In the genomic region with DNA sequence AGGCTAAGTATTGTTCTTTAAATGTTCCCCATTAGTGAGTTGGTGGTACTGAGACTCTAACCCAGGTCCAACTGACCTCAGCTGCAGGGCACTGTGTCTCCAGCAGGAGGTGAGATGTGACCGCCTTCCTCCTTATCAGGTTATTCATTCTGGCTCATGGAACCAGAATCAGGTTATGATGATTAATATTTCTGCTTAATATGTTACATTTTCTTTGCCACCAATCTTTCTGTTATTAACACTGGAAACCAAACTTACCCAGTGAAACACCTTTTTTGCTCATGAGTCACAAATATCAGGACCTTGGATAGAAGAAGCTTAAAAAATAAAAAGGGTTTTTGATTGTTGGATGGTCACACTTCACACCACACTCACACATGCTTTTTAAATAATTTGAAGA, we compare ENCODE assay signal across 12 cellular contexts.
A peak's percentile ranks its signal among the peaks of the same experiment; 100 is the strongest.
DNase-seq lines count a peak whose midpoint lies in the region; ATAC-seq and TF ChIP-seq lines count a peak whose summit lies in the region.
"Had no signal": no experiment of that assay in that cellular context is flagged by ENCODE, and none has a peak within 500 bp of the region (broad histone marks: within the 10 kb centered on the region; RNA-seq: fewer than 3 reads in every experiment).

No MANE protein-coding gene starts in this region.

- H3K4me3 ChIP-seq in HCT116 (replicated peaks in 1 of 2; ENCODE audit: low read depth in 1 of 2, low read length in 2 of 2) (no peak overlapping the region), kidney epithelial cell (ENCODE audit: low read depth, low read length) (no peak overlapping the region)

- POLR2A ChIA-PET in HCT116 (lab: Charles Lee), result no interaction called here

- H3K27me3 ChIP-seq in HCT116 (ENCODE audit: insufficient read depth, low read length), result no peaks in the 10 kb centered on the region
- H3K27me3 ChIP-seq in kidney epithelial cell (ENCODE audit: control insufficient read depth, insufficient read depth, low read length), result no peaks in the 10 kb centered on the region

- no peak overlapping the region for H3K27ac ChIP-seq in HCT116 (ENCODE audit: low read depth, low read length)

- TF ChIP-seq CTCF in GM12873 (IDR thresholded peaks at IDR 0.05; ENCODE audit: insufficient read depth, low read depth, low read length, missing control alignments), result peak; percentile 30
- peak in 2 of 3 experiments; percentile 48 to 51; a peak in 4 of 6 replicates for TF ChIP-seq CTCF in HCT116 (IDR thresholded peaks at IDR 0.05 in 2 of 3, conservative IDR thresholded peaks at IDR 0.05 in 1 of 3; ENCODE audit: borderline replicate concordance in 1 of 3, insufficient read depth in 1 of 3, low read depth in 2 of 3, low read length in 2 of 3)
- TF ChIP-seq CTCF in kidney epithelial cell (IDR thresholded peaks at IDR 0.05; ENCODE audit: insufficient read depth, low read length, poor library complexity, severe bottlenecking), result peak; percentile 18
- no peak for TF ChIP-seq CTCF in GM13976 (IDR thresholded peaks at IDR 0.05; ENCODE audit: borderline replicate concordance, control extremely low read depth, extremely low read depth, insufficient read depth, missing control alignments)

- H3K9ac ChIP-seq in HCT116 (ENCODE audit: low read length), result no peak overlapping the region

- TF ChIP-seq POLR2A in HCT116 (IDR thresholded peaks at IDR 0.05; ENCODE audit: borderline replicate concordance, extremely low read depth, insufficient read depth, insufficient read length), result no peak

- RAD21 ChIA-PET in HCT116 (lab: Charles Lee; ENCODE audit: low non-redundant PET in 1 of 2, low total read pairs in 2 of 2, uncharacterized antibody in 2 of 2, unreplicated experiment in 2 of 2), result no interaction called here

- DNase-seq in HCT116 (ENCODE audit: low read depth, low spot score) (no peak), amniotic epithelial cell (ENCODE audit: low read depth) (peak; percentile 15), kidney epithelial cell (ENCODE audit: low read depth) (no peak), HUDEP-2 (lab: John Stamatoyannopoulos, UW; ENCODE audit: unreplicated experiment in 76 of 76) (no peak), GM13976 (ENCODE audit: low spot score) (no peak)
- no peak for DNase-seq in stimulated activated CD4-positive, alpha-beta T cell treated with anti-CD3 and anti-CD28 coated beads, Interleukin-4, amount 100 ng/mL, for 1 hour
- DNase-seq: activated T-cell treated with anti-CD3 and anti-CD28 coated beads, Interleukin-2, amount 50 U/mL, for 1 hour; aorta; naive thymus-derived CD4-positive, alpha-beta T cell; NCI-H2171 treated with DMSO at 0.1 percent for 48 hours; RPMI8226 had no signal

- H3K4me1 ChIP-seq in HCT116 (ENCODE audit: control insufficient read depth in 1 of 2, insufficient read depth in 2 of 2, low read length in 2 of 2), result peaks cover 0 to 8% of the 10 kb centered on the region in 2 experiments; a peak in 2 of 4 replicates

- in situ Hi-C loops in GM13976 (cut with MboI; ENCODE audit: low sequenced_read_pairs, unreplicated experiment), result no loop called here

- no peaks in the 10 kb centered on the region; the same call in 1 of the 2 replicates for H3K9me2 ChIP-seq in HCT116 (ENCODE audit: insufficient read depth)

- ATAC-seq in HCT116, result peak; percentile 78
- ATAC-seq: naive thymus-derived CD4-positive, alpha-beta T cell had no signal

- H3K79me2 ChIP-seq in HCT116 (ENCODE audit: insufficient read depth, low read length), result no peaks in the 10 kb centered on the region

- no peaks in the 10 kb centered on the region for H3K9me3 ChIP-seq in HCT116 (ENCODE audit: control insufficient read depth in 1 of 2, insufficient read depth in 1 of 2, low read depth in 1 of 2, low read length in 2 of 2)

- no peak overlapping the region for H2AFZ ChIP-seq in HCT116 (ENCODE audit: low read depth, low read length, poor library complexity, severe bottlenecking)

- no TSS peak for BruUV-seq in HCT116 (replicated peaks; lab: Mats Ljungman, UMichigan)

- H3K36me3 ChIP-seq in HCT116 (ENCODE audit: control insufficient read depth in 1 of 2, insufficient read depth in 2 of 2, low read length in 2 of 2) (no peaks in the 10 kb centered on the region), kidney epithelial cell (ENCODE audit: control insufficient read depth, insufficient read depth, low read length) (no peaks in the 10 kb centered on the region)

- CTCF ChIA-PET in HCT116 (lab: Charles Lee), result interaction anchor here (0.8 to 1.5 kb wide), 2 partner anchors 11 to 19 kb away, joined by 3 to 4 read pairs; no protein-coding TSS in a partner anchor

- TF ChIP-seq RAD21 in HCT116 (IDR thresholded peaks at IDR 0.05; ENCODE audit: low read depth), result peak; percentile 41

- H4K20me1 ChIP-seq in HCT116 (ENCODE audit: insufficient read depth), result no peaks in the 10 kb centered on the region

- intact Hi-C loops in HCT116 (cut with micrococcal nuclease), result no loop called here

- no peak overlapping the region for H3K4me2 ChIP-seq in HCT116 (ENCODE audit: low read length)

TF ChIP-seq in HCT116, 20 proteins besides CTCF, POLR2A, EP300 and RAD21:
- no peak for TF ChIP-seq SIN3A (IDR thresholded peaks at IDR 0.05; ENCODE audit: low read depth)
- no peak for TF ChIP-seq ZNF274 (IDR thresholded peaks at IDR 0.05; ENCODE audit: low read depth, low read length)
- TF ChIP-seq, protein P1, sequence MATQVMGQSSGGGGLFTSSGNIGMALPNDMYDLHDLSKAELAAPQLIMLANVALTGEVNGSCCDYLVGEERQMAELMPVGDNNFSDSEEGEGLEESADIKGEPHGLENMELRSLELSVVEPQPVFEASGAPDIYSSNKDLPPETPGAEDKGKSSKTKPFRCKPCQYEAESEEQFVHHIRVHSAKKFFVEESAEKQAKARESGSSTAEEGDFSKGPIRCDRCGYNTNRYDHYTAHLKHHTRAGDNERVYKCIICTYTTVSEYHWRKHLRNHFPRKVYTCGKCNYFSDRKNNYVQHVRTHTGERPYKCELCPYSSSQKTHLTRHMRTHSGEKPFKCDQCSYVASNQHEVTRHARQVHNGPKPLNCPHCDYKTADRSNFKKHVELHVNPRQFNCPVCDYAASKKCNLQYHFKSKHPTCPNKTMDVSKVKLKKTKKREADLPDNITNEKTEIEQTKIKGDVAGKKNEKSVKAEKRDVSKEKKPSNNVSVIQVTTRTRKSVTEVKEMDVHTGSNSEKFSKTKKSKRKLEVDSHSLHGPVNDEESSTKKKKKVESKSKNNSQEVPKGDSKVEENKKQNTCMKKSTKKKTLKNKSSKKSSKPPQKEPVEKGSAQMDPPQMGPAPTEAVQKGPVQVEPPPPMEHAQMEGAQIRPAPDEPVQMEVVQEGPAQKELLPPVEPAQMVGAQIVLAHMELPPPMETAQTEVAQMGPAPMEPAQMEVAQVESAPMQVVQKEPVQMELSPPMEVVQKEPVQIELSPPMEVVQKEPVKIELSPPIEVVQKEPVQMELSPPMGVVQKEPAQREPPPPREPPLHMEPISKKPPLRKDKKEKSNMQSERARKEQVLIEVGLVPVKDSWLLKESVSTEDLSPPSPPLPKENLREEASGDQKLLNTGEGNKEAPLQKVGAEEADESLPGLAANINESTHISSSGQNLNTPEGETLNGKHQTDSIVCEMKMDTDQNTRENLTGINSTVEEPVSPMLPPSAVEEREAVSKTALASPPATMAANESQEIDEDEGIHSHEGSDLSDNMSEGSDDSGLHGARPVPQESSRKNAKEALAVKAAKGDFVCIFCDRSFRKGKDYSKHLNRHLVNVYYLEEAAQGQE (IDR thresholded peaks at IDR 0.05; ENCODE audit: low read depth), result peak; percentile 22
- no peak for TF ChIP-seq EZH2 (IDR thresholded peaks at IDR 0.05)
